ENCODE assay signal across 30 cellular contexts in the genomic region with DNA sequence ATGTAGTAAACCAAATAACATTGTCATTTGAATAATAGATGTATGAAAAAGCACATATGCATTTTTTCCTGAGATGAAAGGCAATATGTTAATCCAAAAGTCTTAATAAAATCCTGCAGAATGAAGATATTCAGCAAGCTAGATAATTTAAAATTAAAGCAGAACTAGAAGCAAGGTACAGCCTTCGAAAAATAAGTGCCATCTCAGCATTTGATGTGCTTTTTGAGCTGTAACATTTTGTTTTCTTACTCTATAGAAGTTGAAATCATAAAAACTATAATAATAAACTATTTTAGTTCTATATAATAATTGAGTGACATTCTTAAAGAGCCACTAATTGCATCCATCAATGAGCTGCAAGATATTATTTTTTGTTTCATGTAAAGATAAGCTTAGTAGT.
A peak's percentile ranks its signal among the peaks of the same experiment; 100 is the strongest.
DNase-seq lines count a peak whose midpoint lies in the region; ATAC-seq, FAIRE-seq and TF ChIP-seq lines count a peak whose summit lies in the region.
"Had no signal": no experiment of that assay in that cellular context is flagged by ENCODE, and none has a peak within 500 bp of the region (broad histone marks: within the 10 kb centered on the region; RNA-seq: fewer than 3 reads in every experiment).

No MANE protein-coding gene starts in this region.

- H3K79me2 ChIP-seq in HepG2 (ENCODE audit: insufficient read depth, low read length), result no peaks in the 10 kb centered on the region

- no peak overlapping the region for H2BK20ac ChIP-seq in IMR-90 (ENCODE audit: low read depth, low read length)

- H3K14ac ChIP-seq in IMR-90 (replicated peaks; ENCODE audit: low read depth, low read length), result no peak overlapping the region

- H4K20me1 ChIP-seq in HepG2 (ENCODE audit: insufficient read depth, low read length) (no peaks in the 10 kb centered on the region), IMR-90 (ENCODE audit: insufficient read depth, low read length) (no peaks in the 10 kb centered on the region)
- H4K20me1 ChIP-seq: BLaER1; BLaER1 treated with 17β-estradiol and CSF1 and Interleukin-3, amounts not matched to agents 10 nM and 100 nM had no signal

- no peak overlapping the region for H3K4me3 ChIP-seq in HepG2 (replicated peaks in 1 of 3; ENCODE audit: insufficient read depth in 1 of 3, low read depth in 2 of 3, low read length in 3 of 3)
- no peak overlapping the region for H3K4me3 ChIP-seq in right lobe of liver
- no peak overlapping the region for H3K4me3 ChIP-seq in IMR-90 (ENCODE audit: insufficient read depth, low read depth, low read length)
- H3K4me3 ChIP-seq: A549; BLaER1; BLaER1 treated with 17β-estradiol and CSF1 and Interleukin-3, amounts not matched to agents 10 nM and 100 nM had no signal

- H3K27ac ChIP-seq in HepG2 (ENCODE audit: extremely low read length, insufficient read depth, low read length) (no peak overlapping the region), right lobe of liver (no peak overlapping the region), IMR-90 (ENCODE audit: insufficient read depth, low read length) (no peak overlapping the region)
- H3K27ac ChIP-seq: 22Rv1; A549; BLaER1; BLaER1 treated with 17β-estradiol and CSF1 and Interleukin-3, amounts not matched to agents 10 nM and 100 nM; C4-2B had no signal

- no peak overlapping the region for H4K8ac ChIP-seq in IMR-90 (ENCODE audit: low read depth in 2 of 2, low read length in 2 of 2)

- no peaks in the 10 kb centered on the region for H3K9me1 ChIP-seq in IMR-90 (ENCODE audit: insufficient read depth, low read length)

- H2AK9ac ChIP-seq in IMR-90 (replicated peaks; ENCODE audit: low read depth, low read length, poor library complexity), result no peak overlapping the region

- TF ChIP-seq CTCF in HepG2 (CRISPR knock-in tag; IDR thresholded peaks at IDR 0.05), result no peak
- TF ChIP-seq CTCF in right lobe of liver (IDR thresholded peaks at IDR 0.05), result no peak
- no peak for TF ChIP-seq CTCF in IMR-90 (conservative IDR thresholded peaks at IDR 0.05; ENCODE audit: low read depth, low read length)

- DNase-seq in HepG2 (ENCODE audit: low spot score) (no peak), right lobe of liver (no peak), IMR-90 (no peak), H4 (ENCODE audit: low spot score) (no peak)
- DNase-seq: 8988T; ACHN; AML-193; BE2C; C1 segment of cervical spinal cord; Caco-2; Calu3; CD4-positive, alpha-beta memory T cell; CD4-positive, alpha-beta T cell; CD4-positive, CD25-positive, alpha-beta regulatory T cell; CD8-positive, alpha-beta memory T cell; CD8-positive, alpha-beta T cell; COR-L47; DMS 273 treated with DMSO at 0.1 percent for 48 hours; DMS153; DMS53; DMS79; DMS79 treated with DMSO at 0.1 percent for 48 hours; DND-41; EL had no signal

- no peaks in the 10 kb centered on the region for H3K4me1 ChIP-seq in HepG2 (ENCODE audit: insufficient read depth, low read length)
- no peaks in the 10 kb centered on the region for H3K4me1 ChIP-seq in right lobe of liver
- no peaks in the 10 kb centered on the region for H3K4me1 ChIP-seq in IMR-90 (ENCODE audit: control insufficient read depth, insufficient read depth, low read length)
- H3K4me1 ChIP-seq: A549; BE2C; BLaER1; BLaER1 treated with 17β-estradiol and CSF1 and Interleukin-3, amounts not matched to agents 10 nM and 100 nM; Caco-2 had no signal

- H3K9me3 ChIP-seq in HepG2 (ENCODE audit: low read length) (no peaks in the 10 kb centered on the region), right lobe of liver (no peaks in the 10 kb centered on the region), IMR-90 (ENCODE audit: control insufficient read depth, insufficient read depth, low read length) (no peaks in the 10 kb centered on the region)
- H3K9me3 ChIP-seq: A549; BE2C; BLaER1; BLaER1 treated with 17β-estradiol and CSF1 and Interleukin-3, amounts not matched to agents 10 nM and 100 nM; Caco-2 had no signal

- H3K18ac ChIP-seq in IMR-90 (ENCODE audit: low read depth, low read length), result no peak overlapping the region

- H3K9ac ChIP-seq in HepG2 (ENCODE audit: insufficient read depth, low read depth, low read length) (no peak overlapping the region), IMR-90 (ENCODE audit: low read depth, low read length) (no peak overlapping the region)
- H3K9ac ChIP-seq: BLaER1; BLaER1 treated with 17β-estradiol and CSF1 and Interleukin-3, amounts not matched to agents 10 nM and 100 nM had no signal

- POLR2A ChIA-PET in HepG2 (lab: Yijun Ruan, JAX), result no interaction called here
- POLR2A ChIA-PET in IMR-90 (lab: Charles Lee; ENCODE audit: unreplicated experiment), result no interaction called here

- no TSS peak for BruUV-seq in HepG2 (replicated peaks; lab: Mats Ljungman, UMichigan)
- no TSS peak for BruUV-seq in IMR-90 (replicated peaks; lab: Mats Ljungman, UMichigan)

- no peak for FAIRE-seq in HepG2 (lab: Jason Lieb, UNC)
- FAIRE-seq: A204.1, A549 had no signal

- H3K23ac ChIP-seq in IMR-90 (ENCODE audit: low read depth, low read length), result no peak overlapping the region

- H2AFZ ChIP-seq in HepG2 (ENCODE audit: low read length) (no peak overlapping the region), IMR-90 (replicated peaks; ENCODE audit: low read length, poor library complexity) (no peak overlapping the region)

- no peak overlapping the region for H2BK5ac ChIP-seq in IMR-90 (ENCODE audit: low read depth, low read length, poor library complexity, severe bottlenecking)

- no peak overlapping the region for H2AK5ac ChIP-seq in IMR-90 (ENCODE audit: low read depth, low read length)

- ATAC-seq in HepG2 (no peak), right lobe of liver (no peak), IMR-90 (ENCODE audit: low read depth) (no peak)
- ATAC-seq: A549; CD8-positive, alpha-beta T cell had no signal

- CTCF ChIA-PET in HepG2 (lab: Yijun Ruan, JAX; ENCODE audit: low intra/inter-chr PET ratio, low total read pairs), result no interaction called here
- CTCF ChIA-PET in IMR-90 (lab: Yijun Ruan, JAX), result interaction anchor here (0.8 kb wide), 1 partner anchor 14 kb away, joined by 3 read pairs; no protein-coding TSS in a partner anchor

- no peak for TF ChIP-seq RAD21 in HepG2 (CRISPR knock-in tag; IDR thresholded peaks at IDR 0.05)
- no peak for TF ChIP-seq RAD21 in IMR-90 (IDR thresholded peaks at IDR 0.05; ENCODE audit: low read length)

- H3K4me2 ChIP-seq in HepG2 (ENCODE audit: low read depth, low read length) (no peak overlapping the region), IMR-90 (ENCODE audit: low read depth, low read length) (no peak overlapping the region)
- H3K4me2 ChIP-seq: A549; BLaER1; BLaER1 treated with 17β-estradiol and CSF1 and Interleukin-3, amounts not matched to agents 10 nM and 100 nM had no signal

- dilution Hi-C loops in IMR-90 (cut with HindIII; ENCODE audit: low sequenced_read_pairs, unreplicated experiment), result no loop called here

- H3K79me1 ChIP-seq in IMR-90 (ENCODE audit: low read depth in 1 of 2, low read length in 2 of 2), result no peaks in the 10 kb centered on the region

- TF ChIP-seq POLR2A in HepG2 (IDR thresholded peaks at IDR 0.05; ENCODE audit: insufficient read depth in 1 of 2, low read depth in 2 of 2, low read length in 2 of 2), result no peak
- no peak for TF ChIP-seq POLR2A in right lobe of liver (IDR thresholded peaks at IDR 0.05)
- no peak for TF ChIP-seq POLR2A in IMR-90 (IDR thresholded peaks at IDR 0.05; ENCODE audit: low read depth, low read length)

- H3K4ac ChIP-seq in IMR-90 (ENCODE audit: low read depth, low read length), result no peak overlapping the region

- intact Hi-C loops in HepG2 (cut with micrococcal nuclease; ENCODE audit: unreplicated experiment), result no loop called here
- intact Hi-C loops in right lobe of liver (cut with DNase I), result no loop called here
- intact Hi-C loops in IMR-90 (cut with micrococcal nuclease), result no loop called here

- no peak overlapping the region for H3K56ac ChIP-seq in IMR-90 (ENCODE audit: extremely low read depth, insufficient read depth, low read length)

- H3K27me3 ChIP-seq in HepG2 (ENCODE audit: control insufficient read depth in 1 of 2, insufficient read depth in 2 of 2, low read length in 2 of 2), result no peaks in the 10 kb centered on the region
- H3K27me3 ChIP-seq in right lobe of liver, result no peaks in the 10 kb centered on the region
- H3K27me3 ChIP-seq in IMR-90 (ENCODE audit: control insufficient read depth, insufficient read depth, low read length), result no peaks in the 10 kb centered on the region
- H3K27me3 ChIP-seq: BE2C; BLaER1; BLaER1 treated with 17β-estradiol and CSF1 and Interleukin-3, amounts not matched to agents 10 nM and 100 nM had no signal

- 2% methylated on average over 1 of the region's 1 CpG for WGBS in HepG2 (ENCODE audit: low lambda C conversion rate)
- WGBS in right lobe of liver (ENCODE audit: insufficient coverage, low coverage, low lambda C conversion rate, missing lambda C conversion rate), result 53% methylated on average over 1 of the region's 1 CpG
- no CpG with 5 or more reads among the region's 1 CpG for WGBS in IMR-90 (ENCODE audit: extremely low coverage in 2 of 2, insufficient read length in 1 of 2), 2 experiments

- in situ Hi-C loops in HepG2 (cut with HindIII; ENCODE audit: extremely low pct_ligation_motif_present, low pct_unique_long_range_greater_than_20kb), result no loop called here
- in situ Hi-C loops in IMR-90 (cut with MboI; ENCODE audit: low sequenced_read_pairs), result no loop called here

- no peak overlapping the region for H4K91ac ChIP-seq in IMR-90 (ENCODE audit: insufficient read depth, low read depth, low read length)

- TF ChIP-seq EP300 in HepG2 (IDR thresholded peaks at IDR 0.05; ENCODE audit: low read depth in 2 of 2, low read length in 2 of 2), result no peak
- TF ChIP-seq EP300 in HepG2 (CRISPR knock-in tag; IDR thresholded peaks at IDR 0.05; ENCODE audit: borderline replicate concordance), result no peak

- H3K36me3 ChIP-seq in HepG2 (replicated peaks in 1 of 2; ENCODE audit: control insufficient read depth in 1 of 2, insufficient read depth in 2 of 2, low read length in 2 of 2) (no peaks in the 10 kb centered on the region), right lobe of liver (no peaks in the 10 kb centered on the region), IMR-90 (ENCODE audit: control insufficient read depth, insufficient read depth, low read length) (no peaks in the 10 kb centered on the region)
- H3K36me3 ChIP-seq: BE2C; BLaER1; BLaER1 treated with 17β-estradiol and CSF1 and Interleukin-3, amounts not matched to agents 10 nM and 100 nM had no signal

- H2BK120ac ChIP-seq in IMR-90 (ENCODE audit: low read depth, low read length), result no peak overlapping the region

- no peak overlapping the region for H2BK15ac ChIP-seq in IMR-90 (ENCODE audit: low read depth, low read length)

- no peak overlapping the region for H4K5ac ChIP-seq in IMR-90 (ENCODE audit: low read depth, low read length)

TF ChIP-seq in HepG2, 621 proteins besides CTCF, POLR2A, EP300 and RAD21 (continues in another document):
- TF ChIP-seq GZF1 (CRISPR knock-in tag; IDR thresholded peaks at IDR 0.05) (no peak), MAFK (conservative IDR thresholded peaks at IDR 0.05 in 1 of 2, IDR thresholded peaks at IDR 0.05 in 1 of 2; ENCODE audit: low read length in 2 of 2) (peak; percentile 29 to 67; a peak in 3 of 4 replicates), MAFF (IDR thresholded peaks at IDR 0.05; ENCODE audit: low read depth, low read length) (peak; percentile 51)

TF ChIP-seq in IMR-90, 13 proteins besides CTCF, POLR2A, EP300 and RAD21 (continues in another document):
- TF ChIP-seq CEBPB (IDR thresholded peaks at IDR 0.05; ENCODE audit: low read depth, low read length), result no peak
- peak; percentile 47 for TF ChIP-seq MAFK (IDR thresholded peaks at IDR 0.05; ENCODE audit: low read depth, low read length)
- no peak for TF ChIP-seq SMC3 (IDR thresholded peaks at IDR 0.05; ENCODE audit: low read depth, low read length)
